8 cellular contexts compared by ENCODE assay signal in the genomic region with DNA sequence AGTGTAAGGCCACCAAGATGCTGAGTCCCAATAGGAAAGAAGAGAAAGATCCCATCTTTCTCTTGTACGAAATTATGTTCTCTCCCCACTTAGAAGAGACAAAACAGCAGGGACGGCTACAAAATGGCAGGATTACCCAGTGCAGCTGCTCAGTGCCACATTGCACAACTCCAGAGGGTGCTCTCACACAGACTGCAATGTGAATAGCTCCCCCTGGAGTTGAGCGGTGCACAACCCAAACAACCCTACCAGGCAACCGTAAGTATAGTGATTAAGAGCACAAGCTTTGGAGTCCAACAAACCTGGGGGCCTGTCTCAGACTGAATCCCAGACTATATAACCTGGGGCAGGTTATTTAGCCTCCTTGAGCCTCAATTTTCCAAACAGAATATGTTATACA. TPM values are rescaled to one million over a fixed set of nuclear protein-coding genes. Genes with fewer than 3 reads are reported as not detected.
A peak's percentile ranks its signal among the peaks of the same experiment; 100 is the strongest.
DNase-seq lines count a peak whose midpoint lies in the region; TF ChIP-seq lines count a peak whose summit lies in the region.

No MANE protein-coding gene starts in this region.

- peak overlapping the region in 40 of 59 donors; percentile 3 to 99 (median 97) for H3K27ac ChIP-seq in dorsolateral prefrontal cortex

- intact Hi-C loops in dorsolateral prefrontal cortex (cut with DNase I): loop anchor here in 1 of 2 donors (5.0 kb wide), 1 partner anchor 264 kb away; no protein-coding TSS in a partner anchor

- no peak overlapping the region for H3K4me3 ChIP-seq in dorsolateral prefrontal cortex

- DNase-seq in DMS 273 (lab: John Stamatoyannopoulos, UW; ENCODE audit: unreplicated experiment) (peak; percentile 82), HuH-7 (ENCODE audit: low spot score) (peak; percentile 87), SW480 (ENCODE audit: low spot score) (peak; percentile 73), dorsolateral prefrontal cortex (peak in 4 of 10 donors; percentile 44 to 60 (median 54)), myocyte (ENCODE audit: low read depth) (peak; percentile 77), HPDE6-E6E7 (ENCODE audit: extremely low spot score) (no peak), NCI-H187 treated with DMSO at 0.1 percent for 48 hours (lab: John Stamatoyannopoulos, UW) (no peak), germinal center (ENCODE audit: low spot score) (no peak)

- no peaks in the 10 kb centered on the region for H3K27me3 ChIP-seq in dorsolateral prefrontal cortex

- TF ChIP-seq CTCF in dorsolateral prefrontal cortex (IDR thresholded peaks at IDR 0.05 in 54 of 56, conservative IDR thresholded peaks at IDR 0.05 in 2 of 56; ENCODE audit: low read depth in 1 of 56, partially characterized antibody in 56 of 56): peak in 55 of 56 donors; percentile 15 to 65 (median 47)

RNA-seq across cellular contexts. Expression of a gene that starts 3.1 kb away (rescaled TPM):
- total RNA-seq in dorsolateral prefrontal cortex (100 to 1,000 TPM in 42 of 120 experiments, 10 to 100 TPM in 78; 45.4 to 207 (median 91.5) TPM), myocyte (36.5 and 80.1 TPM in 2 replicates)
- polyA plus RNA-seq in myocyte (2012): 159 TPM

Comparison
In these comparisons a context has a peak if more than half of its experiments do, and no peak if none do; other contexts are left out.
1. DNase-seq: peak in DMS 273 (single experiment), HuH-7 (single experiment), SW480 (single experiment) and myocyte (single experiment); none in HPDE6-E6E7 (single experiment), NCI-H187 treated with DMSO at 0.1 percent for 48 hours (single experiment) and germinal center (single experiment).